Comparison of ENCODE assay signal across 2 cellular contexts in genomic region chr15:58734859-58735258, GRCh38.
A peak's percentile ranks its signal among the peaks of the same experiment; 100 is the strongest.
TF ChIP-seq lines count a peak whose summit lies in the region.

No MANE protein-coding gene starts in this region.

TF ChIP-seq in GM23338, 12 proteins besides CTCF, POLR2A, EP300 and RAD21:
- TF ChIP-seq CREB1 (CRISPR knock-in tag; IDR thresholded peaks at IDR 0.05; ENCODE audit: low read depth), result no peak

TF ChIP-seq in HepG2, 621 proteins besides CTCF, POLR2A, EP300 and RAD21:
- no peak for TF ChIP-seq THAP11 (CRISPR knock-in tag; IDR thresholded peaks at IDR 0.05)
- TF ChIP-seq PPARG (CRISPR knock-in tag; conservative IDR thresholded peaks at IDR 0.05), result peak; percentile 80
